Comparison of ENCODE assay signal across 8 cellular contexts in the genomic region with DNA sequence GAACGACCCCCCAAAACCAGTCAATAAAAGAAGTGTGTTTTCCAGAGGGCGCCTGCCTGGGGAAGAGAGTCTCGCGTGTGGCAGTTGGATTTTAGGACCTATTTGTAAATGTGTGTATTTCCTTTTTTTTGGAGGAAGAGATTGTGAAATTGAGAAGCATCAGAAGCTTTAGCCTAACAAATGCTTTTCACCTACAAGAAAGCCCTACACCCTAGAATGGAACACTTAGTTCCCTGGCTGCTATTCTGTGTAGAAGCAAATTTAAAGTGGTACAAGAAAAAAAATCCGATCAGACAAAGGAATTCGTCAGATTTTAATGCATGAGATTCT. TPM values are rescaled to one million over a fixed set of nuclear protein-coding genes. Genes with fewer than 3 reads are reported as not detected.
DNase-seq lines count a peak whose midpoint lies in the region; ATAC-seq and TF ChIP-seq lines count a peak whose summit lies in the region.

No MANE protein-coding gene starts in this region.

- no peak for TF ChIP-seq POLR2A in GM18505 (IDR thresholded peaks at IDR 0.05; ENCODE audit: borderline replicate concordance, extremely low read depth, insufficient read depth, insufficient read length)

- H3K4me1 ChIP-seq in aorta (ENCODE audit: control insufficient read depth in 1 of 2, insufficient read depth in 2 of 2, low read length in 2 of 2): no peaks in the 10 kb centered on the region

- TF ChIP-seq CTCF in astrocyte of the spinal cord (IDR thresholded peaks at IDR 0.05; ENCODE audit: low read depth, low read length) (peak; percentile 5), GM10266 (IDR thresholded peaks at IDR 0.05; ENCODE audit: control insufficient read depth, insufficient read depth, low read depth, missing control alignments) (no peak)

- DNase-seq in AML-193 (lab: John Stamatoyannopoulos, UW): peak; percentile 48 to 62
- DNase-seq in HT-29 (ENCODE audit: low spot score): peak; percentile 16
- DNase-seq in astrocyte of the spinal cord (ENCODE audit: low read depth, low spot score): peak; percentile 10
- peak; percentile 35 for DNase-seq in medulla oblongata (ENCODE audit: extremely low spot score)
- DNase-seq in aorta: no peak
- DNase-seq in GM10266 (ENCODE audit: extremely low spot score): no peak
- no peak for DNase-seq in NCI-H510A (lab: John Stamatoyannopoulos, UW)

- intact Hi-C loops in aorta (cut with DNase I): no loop called here

- no peaks in the 10 kb centered on the region for H3K36me3 ChIP-seq in aorta (ENCODE audit: control insufficient read depth in 1 of 2, insufficient read depth in 2 of 2, low read length in 1 of 2)

- in situ Hi-C loops in astrocyte of the spinal cord (cut with HindIII; ENCODE audit: low sequenced_read_pairs): no loop called here

- peak overlapping the region; percentile 68 for H3K4me3 ChIP-seq in astrocyte of the spinal cord (ENCODE audit: low read depth, low read length)
- peak overlapping the region; percentile 88 to 96 for H3K4me3 ChIP-seq in aorta (ENCODE audit: low read length in 2 of 2)

- 1 to 3% methylated on average over 6 of the region's 6 CpGs for WGBS in aorta, 2 donors

- no peaks in the 10 kb centered on the region for H3K27me3 ChIP-seq in aorta (ENCODE audit: control insufficient read depth in 1 of 2, insufficient read depth in 2 of 2, low read length in 1 of 2)

- no peak for ATAC-seq in aorta (ENCODE audit: low FRiP score)
- no peak for ATAC-seq in GM18505 (IDR thresholded peaks at IDR 0.05; ENCODE audit: unreplicated experiment)

- peak overlapping the region in 1 of 2 donors; percentile 53 for H3K27ac ChIP-seq in aorta (ENCODE audit: low read depth in 1 of 2, low read length in 2 of 2)

- no peaks in the 10 kb centered on the region for H3K9me3 ChIP-seq in aorta (ENCODE audit: control insufficient read depth, low read length)

RNA-seq across cellular contexts. Expression of a gene that starts 1.4 kb away (rescaled TPM):
- 5.2 and 5.7 TPM in 2 replicates for total RNA-seq in HT-29 (2014; rRNA removed; shearing (Covaris generic))
- 10 to 100 TPM; 14.5 to 24.1 TPM for total RNA-seq in aorta
- polyA plus RNA-seq in aorta: 1 to 10 TPM; 3.1 to 4.9 TPM

Comparison
In these comparisons a context has a peak if more than half of its experiments do, and no peak if none do; other contexts are left out.
1. DNase-seq: peak in AML-193 (2 of 2), HT-29 (single experiment), astrocyte of the spinal cord (single experiment) and medulla oblongata (single experiment); none in aorta (0 of 2), GM10266 (single experiment) and NCI-H510A (single experiment).